In the genomic region with DNA sequence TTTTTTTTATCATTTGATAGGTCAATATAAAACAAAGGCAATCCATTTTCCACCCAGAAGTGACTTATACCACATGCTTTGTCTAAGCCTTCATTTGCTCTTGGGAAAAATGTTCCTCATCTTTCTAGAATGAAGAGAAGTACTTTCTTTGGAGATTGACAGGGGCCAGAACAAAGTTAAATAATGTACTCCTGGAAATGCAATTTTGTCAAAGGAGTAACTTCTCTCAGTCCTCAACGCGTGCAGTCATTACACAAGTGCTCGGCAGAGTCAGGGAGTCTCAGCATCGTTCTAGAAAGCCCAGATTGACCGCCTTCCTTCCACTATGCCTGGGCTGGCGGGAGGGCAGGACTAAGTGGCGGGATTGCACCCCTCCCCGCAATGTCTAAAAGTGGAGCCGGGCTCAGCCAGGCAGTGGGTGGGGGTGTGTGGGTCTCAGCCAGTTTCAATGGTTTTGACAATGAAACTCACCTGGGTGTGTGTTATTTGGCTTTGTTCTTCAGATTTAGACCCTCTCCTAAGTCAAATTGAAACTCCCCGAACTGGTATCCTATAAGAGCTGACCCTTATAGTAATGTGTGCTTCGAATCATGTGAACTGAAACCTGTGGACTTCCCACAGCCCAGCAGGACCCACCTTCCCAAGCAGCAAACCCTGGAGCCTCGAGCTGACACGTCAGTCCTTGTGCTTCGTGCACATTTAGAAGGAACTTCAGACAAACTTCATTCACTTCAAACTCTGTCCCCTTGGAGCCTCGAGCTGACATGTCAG, we compare ENCODE assay signal across 1 cellular context.
TF ChIP-seq lines count a peak whose summit lies in the region.

No MANE protein-coding gene starts in this region.

TF ChIP-seq in GM23338, 12 proteins besides CTCF, POLR2A, EP300 and RAD21 (continued from another document):
- TF ChIP-seq, protein P1, sequence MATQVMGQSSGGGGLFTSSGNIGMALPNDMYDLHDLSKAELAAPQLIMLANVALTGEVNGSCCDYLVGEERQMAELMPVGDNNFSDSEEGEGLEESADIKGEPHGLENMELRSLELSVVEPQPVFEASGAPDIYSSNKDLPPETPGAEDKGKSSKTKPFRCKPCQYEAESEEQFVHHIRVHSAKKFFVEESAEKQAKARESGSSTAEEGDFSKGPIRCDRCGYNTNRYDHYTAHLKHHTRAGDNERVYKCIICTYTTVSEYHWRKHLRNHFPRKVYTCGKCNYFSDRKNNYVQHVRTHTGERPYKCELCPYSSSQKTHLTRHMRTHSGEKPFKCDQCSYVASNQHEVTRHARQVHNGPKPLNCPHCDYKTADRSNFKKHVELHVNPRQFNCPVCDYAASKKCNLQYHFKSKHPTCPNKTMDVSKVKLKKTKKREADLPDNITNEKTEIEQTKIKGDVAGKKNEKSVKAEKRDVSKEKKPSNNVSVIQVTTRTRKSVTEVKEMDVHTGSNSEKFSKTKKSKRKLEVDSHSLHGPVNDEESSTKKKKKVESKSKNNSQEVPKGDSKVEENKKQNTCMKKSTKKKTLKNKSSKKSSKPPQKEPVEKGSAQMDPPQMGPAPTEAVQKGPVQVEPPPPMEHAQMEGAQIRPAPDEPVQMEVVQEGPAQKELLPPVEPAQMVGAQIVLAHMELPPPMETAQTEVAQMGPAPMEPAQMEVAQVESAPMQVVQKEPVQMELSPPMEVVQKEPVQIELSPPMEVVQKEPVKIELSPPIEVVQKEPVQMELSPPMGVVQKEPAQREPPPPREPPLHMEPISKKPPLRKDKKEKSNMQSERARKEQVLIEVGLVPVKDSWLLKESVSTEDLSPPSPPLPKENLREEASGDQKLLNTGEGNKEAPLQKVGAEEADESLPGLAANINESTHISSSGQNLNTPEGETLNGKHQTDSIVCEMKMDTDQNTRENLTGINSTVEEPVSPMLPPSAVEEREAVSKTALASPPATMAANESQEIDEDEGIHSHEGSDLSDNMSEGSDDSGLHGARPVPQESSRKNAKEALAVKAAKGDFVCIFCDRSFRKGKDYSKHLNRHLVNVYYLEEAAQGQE (IDR thresholded peaks at IDR 0.05; ENCODE audit: unreplicated experiment) = no peak
